In the genomic region with DNA sequence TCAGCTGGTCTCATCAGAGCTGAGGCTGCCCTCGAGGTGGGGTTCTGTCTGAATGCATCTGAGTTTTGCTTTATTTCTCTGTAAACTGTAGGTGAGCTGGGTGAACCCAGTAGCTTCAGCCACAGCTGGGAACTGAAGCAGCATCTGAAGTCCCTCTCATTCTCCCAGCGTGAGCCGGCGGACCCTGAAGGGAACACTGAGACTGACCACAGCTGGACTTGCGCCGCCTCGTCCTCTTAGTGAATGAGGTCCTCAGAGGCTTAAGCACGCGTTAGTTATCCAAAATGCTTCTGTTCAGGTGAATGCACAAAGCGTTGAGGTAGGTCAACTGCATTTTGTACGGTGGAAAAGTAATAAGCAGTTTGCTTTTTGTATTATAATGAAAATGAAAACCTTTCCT, we compare ENCODE assay signal across 22 cellular contexts.
DNase-seq lines count a peak whose midpoint lies in the region; ATAC-seq, FAIRE-seq and TF ChIP-seq lines count a peak whose summit lies in the region.
"Had no signal": no experiment of that assay in that cellular context is flagged by ENCODE, and none has a peak within 500 bp of the region (broad histone marks: within the 10 kb centered on the region; RNA-seq: fewer than 3 reads in every experiment).

No MANE protein-coding gene starts in this region.

- ATAC-seq in heart right ventricle: no peak
- no peak for ATAC-seq in HG03571 (IDR thresholded peaks at IDR 0.05; ENCODE audit: unreplicated experiment)
- ATAC-seq in GM21447 (IDR thresholded peaks at IDR 0.05; ENCODE audit: unreplicated experiment): no peak
- ATAC-seq: HepG2 had no signal

- intact Hi-C loops in heart right ventricle (cut with DNase I): loop anchor here in 8 of 10 donors (5.0 to 10.0 kb wide), 8 partner anchors 33 to 98 kb away; a partner anchor contains a TSS
- intact Hi-C loops in dendritic cell treated with granulocyte-macrophage colony-stimulating factor and Interleukin-4, amounts not matched to agents 40 ng/mL and 50 ng/mL, for 4 days (cut with micrococcal nuclease): loop anchor here (5.0 kb wide), 1 partner anchor 37 kb away; no protein-coding TSS in a partner anchor

- H3K9me3 Mint-ChIP-seq in dendritic cell treated with granulocyte-macrophage colony-stimulating factor and Interleukin-4, amounts not matched to agents 40 ng/mL and 50 ng/mL, for 4 days: no peaks in the 10 kb centered on the region
- H3K9me3 Mint-ChIP-seq in nephron progenitor cell: peaks cover 5% of the 10 kb centered on the region
- H3K9me3 Mint-ChIP-seq: CD4-positive, CD25-positive, alpha-beta regulatory T cell had no signal

- DNase-seq in cardiac muscle cell (ENCODE audit: low read depth in 1 of 2, low spot score in 1 of 2): no peak
- no peak for DNase-seq in heart right ventricle
- no peak for DNase-seq in nephron progenitor cell
- DNase-seq in urothelium cell line (ENCODE audit: low spot score): no peak
- no peak for DNase-seq in tibial nerve (ENCODE audit: low spot score in 2 of 2)
- DNase-seq: Caco-2; CD4-positive, CD25-positive, alpha-beta regulatory T cell; GOT3; KG1; MV-4-11; NCI-H1694 treated with DMSO at 0.1 percent for 48 hours; NCI-H2107; NCI-H2227 treated with DMSO at 0.1 percent for 48 hours; NCI-H510A treated with DMSO at 0.1 percent for 48 hours; NCI-H774; RPMI8226 had no signal

- H3K4me1 ChIP-seq in cardiac muscle cell (ENCODE audit: low read depth) (peaks cover 27% of the 10 kb centered on the region), heart right ventricle (peaks cover 18 to 47% (median 44%) of the 10 kb centered on the region in 9 donors), tibial nerve (peaks cover 0 to 44% (median 23%) of the 10 kb centered on the region in 4 donors)
- H3K4me1 ChIP-seq: Caco-2 had no signal

- H3K27ac Mint-ChIP-seq in dendritic cell treated with granulocyte-macrophage colony-stimulating factor and Interleukin-4, amounts not matched to agents 40 ng/mL and 50 ng/mL, for 4 days: peak overlapping the region; percentile 84
- peak overlapping the region; percentile 72 for H3K27ac Mint-ChIP-seq in nephron progenitor cell
- H3K27ac Mint-ChIP-seq: CD4-positive, CD25-positive, alpha-beta regulatory T cell had no signal

- H3K36me3 ChIP-seq in cardiac muscle cell: no peaks in the 10 kb centered on the region
- no peaks in the 10 kb centered on the region for H3K36me3 ChIP-seq in heart right ventricle
- H3K36me3 ChIP-seq in tibial nerve: peaks cover 0 to 8% (median 0%) of the 10 kb centered on the region in 3 donors

- peaks cover 49% of the 10 kb centered on the region for H3K4me1 Mint-ChIP-seq in dendritic cell treated with granulocyte-macrophage colony-stimulating factor and Interleukin-4, amounts not matched to agents 40 ng/mL and 50 ng/mL, for 4 days (ENCODE audit: low read depth)
- peaks cover 54% of the 10 kb centered on the region for H3K4me1 Mint-ChIP-seq in nephron progenitor cell

- TF ChIP-seq POLR2A in tibial nerve (IDR thresholded peaks at IDR 0.05): no peak

- 97% methylated on average over 11 of the region's 11 CpGs for WGBS in heart right ventricle, 2 donors
- WGBS in tibial nerve, 2 donors: 93 to 97% methylated on average over 11 of the region's 11 CpGs

- H3K4me3 ChIP-seq in cardiac muscle cell (no peak overlapping the region), heart right ventricle (no peak overlapping the region), tibial nerve (no peak overlapping the region)

- no peaks in the 10 kb centered on the region for H3K27me3 ChIP-seq in cardiac muscle cell
- H3K27me3 ChIP-seq in heart right ventricle: no peaks in the 10 kb centered on the region
- no peaks in the 10 kb centered on the region for H3K27me3 ChIP-seq in tibial nerve

- TF ChIP-seq EP300 in tibial nerve (IDR thresholded peaks at IDR 0.05): no peak

- TF ChIP-seq CTCF in cardiac muscle cell (IDR thresholded peaks at IDR 0.05; ENCODE audit: low read depth, low read length) (no peak), heart right ventricle (IDR thresholded peaks at IDR 0.05) (no peak), nephron progenitor cell (IDR thresholded peaks at IDR 0.05) (no peak), tibial nerve (IDR thresholded peaks at IDR 0.05) (no peak)

- peak; percentile 53 for FAIRE-seq in urothelium cell line (lab: Jason Lieb, UNC)
- FAIRE-seq: G401.6, HepG2 had no signal

- peaks cover 28% of the 10 kb centered on the region for H3K36me3 Mint-ChIP-seq in dendritic cell treated with granulocyte-macrophage colony-stimulating factor and Interleukin-4, amounts not matched to agents 40 ng/mL and 50 ng/mL, for 4 days (ENCODE audit: low read depth)
- peaks cover 54% of the 10 kb centered on the region for H3K36me3 Mint-ChIP-seq in nephron progenitor cell (ENCODE audit: low read depth)

- no peak overlapping the region for H3K4me3 Mint-ChIP-seq in dendritic cell treated with granulocyte-macrophage colony-stimulating factor and Interleukin-4, amounts not matched to agents 40 ng/mL and 50 ng/mL, for 4 days
- no peak overlapping the region for H3K4me3 Mint-ChIP-seq in nephron progenitor cell

- H3K9me3 ChIP-seq in cardiac muscle cell (ENCODE audit: low read depth) (no peaks in the 10 kb centered on the region), heart right ventricle (peaks cover 0 to 6% (median 0%) of the 10 kb centered on the region in 11 donors), tibial nerve (peaks cover 0 to 3% (median 0%) of the 10 kb centered on the region in 4 donors)
- H3K9me3 ChIP-seq: Caco-2 had no signal

- peak overlapping the region; percentile 30 for H3K27ac ChIP-seq in cardiac muscle cell
- H3K27ac ChIP-seq in heart right ventricle: peak overlapping the region in 4 of 10 donors; percentile 94 to 99 (median 96)
- peak overlapping the region in 2 of 4 donors; percentile 88 to 96 for H3K27ac ChIP-seq in tibial nerve
- H3K27ac ChIP-seq: 22Rv1 had no signal

- no peaks in the 10 kb centered on the region for H3K27me3 Mint-ChIP-seq in dendritic cell treated with granulocyte-macrophage colony-stimulating factor and Interleukin-4, amounts not matched to agents 40 ng/mL and 50 ng/mL, for 4 days
- H3K27me3 Mint-ChIP-seq in nephron progenitor cell (ENCODE audit: low read depth, poor library complexity): peaks cover 2% of the 10 kb centered on the region
- H3K27me3 Mint-ChIP-seq: CD4-positive, CD25-positive, alpha-beta regulatory T cell had no signal
